19 cellular contexts compared by ENCODE assay signal in the genomic region with DNA sequence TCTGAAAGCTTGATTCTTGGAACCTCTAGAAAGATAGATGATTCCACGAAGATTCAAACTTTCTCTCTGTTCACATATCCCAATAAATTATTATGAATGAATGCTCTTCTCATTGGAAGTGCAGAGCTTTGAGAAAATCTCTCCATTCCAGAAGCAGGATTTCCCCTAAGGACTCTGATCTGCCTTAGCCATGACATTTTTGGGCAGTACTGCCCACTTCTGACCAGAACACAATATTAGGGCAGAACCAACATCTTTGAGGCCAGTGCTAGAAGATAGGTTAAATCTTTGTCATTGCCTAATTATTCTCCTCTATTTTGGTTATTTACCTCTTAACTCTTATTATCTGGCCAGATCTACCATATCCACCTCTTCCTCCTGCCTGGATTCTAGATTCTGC. TPM values are rescaled to one million over a fixed set of nuclear protein-coding genes. Genes with fewer than 3 reads are reported as not detected.
DNase-seq lines count a peak whose midpoint lies in the region; ATAC-seq and TF ChIP-seq lines count a peak whose summit lies in the region.
"Had no signal": no experiment of that assay in that cellular context is flagged by ENCODE, and none has a peak within 500 bp of the region (broad histone marks: within the 10 kb centered on the region; RNA-seq: fewer than 3 reads in every experiment).

No MANE protein-coding gene starts in this region.

- no peak overlapping the region for H3K4me3 Mint-ChIP-seq in WTC11
- H3K4me3 Mint-ChIP-seq: CD4-positive, alpha-beta T cell; GM23338 had no signal

- in situ Hi-C loops in KBM-7 (cut with MboI; ENCODE audit: low pct_unique_long_range_greater_than_20kb, low sequenced_read_pairs): loop anchor here (25.0 kb wide), 2 partner anchors 415 to 990 kb away; no protein-coding TSS in a partner anchor

- POLR2A ChIA-PET in WTC11 (lab: Charles Lee): no interaction called here

- H3K27me3 Mint-ChIP-seq in WTC11 (ENCODE audit: low read depth): no peaks in the 10 kb centered on the region

- CTCF ChIA-PET in WTC11 (lab: Charles Lee): no interaction called here

- TF ChIP-seq CTCF in cardiac fibroblast (IDR thresholded peaks at IDR 0.05; ENCODE audit: low read depth, low read length): peak; percentile 5
- TF ChIP-seq CTCF in WTC11 (IDR thresholded peaks at IDR 0.05): no peak

- ATAC-seq in WTC11: no peak
- ATAC-seq: GM12878, GM23338 had no signal

- no peak overlapping the region for H3K27ac Mint-ChIP-seq in WTC11
- H3K27ac Mint-ChIP-seq: CD4-positive, alpha-beta T cell; GM23338 had no signal

- no peaks in the 10 kb centered on the region for H3K36me3 Mint-ChIP-seq in WTC11

- H3K4me3 ChIP-seq in cardiac fibroblast (replicated peaks in 1 of 2; ENCODE audit: low read depth in 2 of 2, low read length in 2 of 2): no peak overlapping the region
- H3K4me3 ChIP-seq: GM12878, GM23338, MG63, SK-N-MC had no signal

- no peaks in the 10 kb centered on the region for H3K9me3 Mint-ChIP-seq in WTC11
- H3K9me3 Mint-ChIP-seq: CD4-positive, alpha-beta T cell; GM23338 had no signal

- H3K4me1 Mint-ChIP-seq in WTC11: peaks cover 26% of the 10 kb centered on the region

- DNase-seq in EL (peak; percentile 2), cardiac fibroblast (ENCODE audit: low read depth in 2 of 2) (peak in 1 of 2 donors; percentile 12), globus pallidus (ENCODE audit: low spot score) (peak; percentile 73), substantia nigra (lab: John Stamatoyannopoulos, UW) (peak in 2 of 49 donors; percentile 16 to 22), WTC11 (ENCODE audit: low spot score) (no peak), GM19238 (ENCODE audit: insufficient read length, low spot score) (no peak), DMS153 treated with DMSO at 0.1 percent for 48 hours (lab: John Stamatoyannopoulos, UW; ENCODE audit: unreplicated experiment) (no peak), KBM-7 (no peak)
- DNase-seq: CD4-positive, alpha-beta T cell; DMS79 treated with DMSO at 0.1 percent for 48 hours; HCEC 1CT; MG63; NCI-H1694 treated with DMSO at 0.1 percent for 48 hours; NCI-H524 treated with DMSO at 0.1 percent for 48 hours; SHP77 had no signal

- peak overlapping the region; percentile 19 for H3K27ac ChIP-seq in substantia nigra (ENCODE audit: low read depth, low read length, poor library complexity, severe bottlenecking)
- H3K27ac ChIP-seq: SK-N-MC had no signal

TF ChIP-seq in WTC11, 78 proteins besides CTCF, POLR2A, EP300 and RAD21:
- TF ChIP-seq, protein P1, sequence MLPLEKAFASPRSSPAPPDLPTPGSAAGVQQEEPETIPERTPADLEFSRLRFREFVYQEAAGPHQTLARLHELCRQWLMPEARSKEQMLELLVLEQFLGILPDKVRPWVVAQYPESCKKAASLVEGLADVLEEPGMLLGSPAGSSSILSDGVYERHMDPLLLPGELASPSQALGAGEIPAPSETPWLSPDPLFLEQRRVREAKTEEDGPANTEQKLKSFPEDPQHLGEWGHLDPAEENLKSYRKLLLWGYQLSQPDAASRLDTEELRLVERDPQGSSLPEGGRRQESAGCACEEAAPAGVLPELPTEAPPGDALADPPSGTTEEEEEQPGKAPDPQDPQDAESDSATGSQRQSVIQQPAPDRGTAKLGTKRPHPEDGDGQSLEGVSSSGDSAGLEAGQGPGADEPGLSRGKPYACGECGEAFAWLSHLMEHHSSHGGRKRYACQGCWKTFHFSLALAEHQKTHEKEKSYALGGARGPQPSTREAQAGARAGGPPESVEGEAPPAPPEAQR (CRISPR knock-in tag; IDR thresholded peaks at IDR 0.05): no peak
- TF ChIP-seq EMX1 (CRISPR knock-in tag; IDR thresholded peaks at IDR 0.05) (no peak), FOXP4 (CRISPR knock-in tag; IDR thresholded peaks at IDR 0.05) (no peak), SOX15 (CRISPR knock-in tag; IDR thresholded peaks at IDR 0.05) (no peak), MYBL2 (CRISPR knock-in tag; IDR thresholded peaks at IDR 0.05) (no peak), TEAD1 (CRISPR knock-in tag; IDR thresholded peaks at IDR 0.05) (no peak), RORB (CRISPR knock-in tag; IDR thresholded peaks at IDR 0.05) (no peak), TP53 (CRISPR knock-in tag; IDR thresholded peaks at IDR 0.05) (no peak), FOXK1 (CRISPR knock-in tag; IDR thresholded peaks at IDR 0.05) (no peak), NR1H2 (CRISPR knock-in tag; IDR thresholded peaks at IDR 0.05) (no peak), CBFB (CRISPR knock-in tag; IDR thresholded peaks at IDR 0.05; ENCODE audit: low read depth) (no peak), FOXJ3 (CRISPR knock-in tag; IDR thresholded peaks at IDR 0.05; ENCODE audit: borderline replicate concordance) (no peak), SP1 (CRISPR knock-in tag; conservative IDR thresholded peaks at IDR 0.05) (no peak), FOXP1 (CRISPR knock-in tag; IDR thresholded peaks at IDR 0.05; ENCODE audit: borderline replicate concordance) (no peak), TCF7 (CRISPR knock-in tag; IDR thresholded peaks at IDR 0.05; ENCODE audit: low read depth) (no peak)
- TF ChIP-seq, protein P2, sequence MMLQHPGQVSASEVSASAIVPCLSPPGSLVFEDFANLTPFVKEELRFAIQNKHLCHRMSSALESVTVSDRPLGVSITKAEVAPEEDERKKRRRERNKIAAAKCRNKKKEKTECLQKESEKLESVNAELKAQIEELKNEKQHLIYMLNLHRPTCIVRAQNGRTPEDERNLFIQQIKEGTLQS (CRISPR knock-in tag; conservative IDR thresholded peaks at IDR 0.05): no peak
- TF ChIP-seq, protein P3, sequence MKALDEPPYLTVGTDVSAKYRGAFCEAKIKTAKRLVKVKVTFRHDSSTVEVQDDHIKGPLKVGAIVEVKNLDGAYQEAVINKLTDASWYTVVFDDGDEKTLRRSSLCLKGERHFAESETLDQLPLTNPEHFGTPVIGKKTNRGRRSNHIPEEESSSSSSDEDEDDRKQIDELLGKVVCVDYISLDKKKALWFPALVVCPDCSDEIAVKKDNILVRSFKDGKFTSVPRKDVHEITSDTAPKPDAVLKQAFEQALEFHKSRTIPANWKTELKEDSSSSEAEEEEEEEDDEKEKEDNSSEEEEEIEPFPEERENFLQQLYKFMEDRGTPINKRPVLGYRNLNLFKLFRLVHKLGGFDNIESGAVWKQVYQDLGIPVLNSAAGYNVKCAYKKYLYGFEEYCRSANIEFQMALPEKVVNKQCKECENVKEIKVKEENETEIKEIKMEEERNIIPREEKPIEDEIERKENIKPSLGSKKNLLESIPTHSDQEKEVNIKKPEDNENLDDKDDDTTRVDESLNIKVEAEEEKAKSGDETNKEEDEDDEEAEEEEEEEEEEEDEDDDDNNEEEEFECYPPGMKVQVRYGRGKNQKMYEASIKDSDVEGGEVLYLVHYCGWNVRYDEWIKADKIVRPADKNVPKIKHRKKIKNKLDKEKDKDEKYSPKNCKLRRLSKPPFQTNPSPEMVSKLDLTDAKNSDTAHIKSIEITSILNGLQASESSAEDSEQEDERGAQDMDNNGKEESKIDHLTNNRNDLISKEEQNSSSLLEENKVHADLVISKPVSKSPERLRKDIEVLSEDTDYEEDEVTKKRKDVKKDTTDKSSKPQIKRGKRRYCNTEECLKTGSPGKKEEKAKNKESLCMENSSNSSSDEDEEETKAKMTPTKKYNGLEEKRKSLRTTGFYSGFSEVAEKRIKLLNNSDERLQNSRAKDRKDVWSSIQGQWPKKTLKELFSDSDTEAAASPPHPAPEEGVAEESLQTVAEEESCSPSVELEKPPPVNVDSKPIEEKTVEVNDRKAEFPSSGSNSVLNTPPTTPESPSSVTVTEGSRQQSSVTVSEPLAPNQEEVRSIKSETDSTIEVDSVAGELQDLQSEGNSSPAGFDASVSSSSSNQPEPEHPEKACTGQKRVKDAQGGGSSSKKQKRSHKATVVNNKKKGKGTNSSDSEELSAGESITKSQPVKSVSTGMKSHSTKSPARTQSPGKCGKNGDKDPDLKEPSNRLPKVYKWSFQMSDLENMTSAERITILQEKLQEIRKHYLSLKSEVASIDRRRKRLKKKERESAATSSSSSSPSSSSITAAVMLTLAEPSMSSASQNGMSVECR (CRISPR knock-in tag; IDR thresholded peaks at IDR 0.05; ENCODE audit: borderline replicate concordance): no peak
- TF ChIP-seq, protein P4, sequence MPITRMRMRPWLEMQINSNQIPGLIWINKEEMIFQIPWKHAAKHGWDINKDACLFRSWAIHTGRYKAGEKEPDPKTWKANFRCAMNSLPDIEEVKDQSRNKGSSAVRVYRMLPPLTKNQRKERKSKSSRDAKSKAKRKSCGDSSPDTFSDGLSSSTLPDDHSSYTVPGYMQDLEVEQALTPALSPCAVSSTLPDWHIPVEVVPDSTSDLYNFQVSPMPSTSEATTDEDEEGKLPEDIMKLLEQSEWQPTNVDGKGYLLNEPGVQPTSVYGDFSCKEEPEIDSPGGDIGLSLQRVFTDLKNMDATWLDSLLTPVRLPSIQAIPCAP (CRISPR knock-in tag; IDR thresholded peaks at IDR 0.05): no peak
TF ChIP-seq in WTC11: peak in this region for 0.

RNA-seq across cellular contexts. Expression of gene ARMC3, which starts 49.9 kb away (rescaled TPM):
- total RNA-seq in WTC11 (2021): 0.09 to 0.32 TPM (median 0.28 TPM) in 3 replicates
- total RNA-seq: CD4-positive, alpha-beta T cell; LHCN-M2 had no signal

Comparison
In these comparisons a context has a peak if more than half of its experiments do, and no peak if none do; other contexts are left out.
1. DNase-seq: peak in EL (single experiment) and globus pallidus (single experiment); none in WTC11 (single experiment), GM19238 (single experiment), DMS153 treated with DMSO at 0.1 percent for 48 hours (single experiment) and KBM-7 (single experiment).